ENCODE assay signal across 27 cellular contexts in the genomic region with DNA sequence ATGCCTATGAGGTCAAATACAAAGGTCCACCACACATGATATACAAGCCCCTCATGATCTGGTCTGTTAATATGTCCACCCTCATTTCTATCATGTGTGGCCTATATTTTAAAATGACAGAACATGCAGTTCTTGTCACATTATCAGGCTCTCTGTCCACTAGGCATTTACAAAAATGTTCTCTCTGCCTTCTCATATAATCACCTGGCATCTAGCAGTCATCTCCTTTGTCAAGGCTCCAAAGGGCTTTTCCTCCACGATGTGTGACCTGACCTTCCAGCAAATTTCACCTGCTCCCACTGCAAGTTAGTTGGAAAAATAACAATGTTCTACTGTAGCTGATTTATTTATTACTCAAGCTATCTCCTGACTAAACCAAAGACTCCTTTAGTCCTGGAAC.
"Had no signal": no experiment of that assay in that cellular context is flagged by ENCODE, and none has a peak within 500 bp of the region (broad histone marks: within the 10 kb centered on the region; RNA-seq: fewer than 3 reads in every experiment).

No MANE protein-coding gene starts in this region.

- H3K9me3 ChIP-seq: mucosa of descending colon, thyroid gland had no signal

- H3K4me3 ChIP-seq: dorsolateral prefrontal cortex, heart right ventricle, mucosa of descending colon, smooth muscle cell, thyroid gland had no signal

- H3K27me3 Mint-ChIP-seq: activated CD4-positive, alpha-beta T cell treated with anti-CD3 and anti-CD28 coated beads, Interleukin-2, amount 10 ng/mL, durations not matched to agents 7 days and 5 days had no signal

- H3K27ac Mint-ChIP-seq: activated CD4-positive, alpha-beta T cell treated with anti-CD3 and anti-CD28 coated beads, Interleukin-2, amount 10 ng/mL, durations not matched to agents 7 days and 5 days; activated CD8-positive, alpha-beta T cell treated with anti-CD3 and anti-CD28 coated beads, Interleukin-2, amount 10 ng/mL, durations not matched to agents 7 days and 5 days; activated naive CD4-positive, alpha-beta T cell treated with anti-CD3 and anti-CD28 coated beads, Interleukin-2, amount 50 U/mL, for 72 hours; effector memory CD8-positive, alpha-beta T cell; memory B cell; naive B cell; stimulated activated naive B cell treated with anti-CD40 and anti-IgM and Interleukin-4, amounts not matched to agents 10 μg/mL and 1 μg/mL and 100 μg/mL, for 72 hours; T-cell; T-helper 2 cell treated with Interferon-gamma antibody and Interleukin-4, amounts not matched to agents 5 μg/mL and 100 μg/mL, for 36 hours had no signal

- ATAC-seq: activated CD8-positive, alpha-beta T cell treated with anti-CD3 and anti-CD28 coated beads, Interleukin-2, amount 10 ng/mL, durations not matched to agents 7 days and 5 days; activated naive CD4-positive, alpha-beta T cell treated with anti-CD3 and anti-CD28 coated beads, Interleukin-2, amount 50 U/mL, for 72 hours; effector memory CD8-positive, alpha-beta T cell; esophagus mucosa; mucosa of descending colon; stimulated activated naive B cell treated with anti-CD40 and anti-IgM and Interleukin-4, amounts not matched to agents 10 μg/mL and 1 μg/mL and 100 μg/mL, for 72 hours; T-cell had no signal

- H3K4me3 Mint-ChIP-seq: activated CD4-positive, alpha-beta T cell treated with anti-CD3 and anti-CD28 coated beads, Interleukin-2, amount 10 ng/mL, durations not matched to agents 7 days and 5 days; activated CD8-positive, alpha-beta T cell treated with anti-CD3 and anti-CD28 coated beads, Interleukin-2, amount 10 ng/mL, durations not matched to agents 7 days and 5 days; effector memory CD8-positive, alpha-beta T cell; memory B cell; naive B cell; stimulated activated naive B cell treated with anti-CD40 and anti-IgM and Interleukin-4, amounts not matched to agents 10 μg/mL and 1 μg/mL and 100 μg/mL, for 72 hours; T-cell; T-helper 2 cell treated with Interferon-gamma antibody and Interleukin-4, amounts not matched to agents 5 μg/mL and 100 μg/mL, for 36 hours had no signal

- H3K9me3 Mint-ChIP-seq: activated CD4-positive, alpha-beta T cell treated with anti-CD3 and anti-CD28 coated beads, Interleukin-2, amount 10 ng/mL, durations not matched to agents 7 days and 5 days; effector memory CD8-positive, alpha-beta T cell; T-cell; T-helper 2 cell treated with Interferon-gamma antibody and Interleukin-4, amounts not matched to agents 5 μg/mL and 100 μg/mL, for 36 hours had no signal

- H3K27ac ChIP-seq: dorsolateral prefrontal cortex, VCaP had no signal

- H3K36me3 Mint-ChIP-seq: activated naive CD4-positive, alpha-beta T cell treated with anti-CD3 and anti-CD28 coated beads, Interleukin-2, amount 50 U/mL, for 72 hours; memory B cell; naive B cell; stimulated activated naive B cell treated with anti-CD40 and anti-IgM and Interleukin-4, amounts not matched to agents 10 μg/mL and 1 μg/mL and 100 μg/mL, for 72 hours; T-cell had no signal

- H3K4me1 Mint-ChIP-seq: activated CD4-positive, alpha-beta T cell treated with anti-CD3 and anti-CD28 coated beads, Interleukin-2, amount 10 ng/mL, durations not matched to agents 7 days and 5 days; memory B cell; naive B cell; stimulated activated naive B cell treated with anti-CD40 and anti-IgM and Interleukin-4, amounts not matched to agents 10 μg/mL and 1 μg/mL and 100 μg/mL, for 72 hours; T-cell had no signal

- DNase-seq: activated CD4-positive, alpha-beta T cell treated with anti-CD3 and anti-CD28 coated beads, Interleukin-2, amount 10 ng/mL, durations not matched to agents 7 days and 5 days; activated CD4-positive, CD25-positive, alpha-beta regulatory T cell treated with anti-CD3 and anti-CD28 coated beads, Interleukin-2, amount 50 U/mL, for 72 hours; activated CD8-positive, alpha-beta T cell treated with anti-CD3 and anti-CD28 coated beads, Interleukin-2, amount 10 ng/mL, durations not matched to agents 7 days and 5 days; activated gamma-delta T cell treated with Interleukin-2 at 50 U/mL for 16 hours; activated T-cell treated with anti-CD3 and anti-CD28 coated beads, Interleukin-2, amount 50 U/mL, for 1 hour; aorta; central memory CD4-positive, alpha-beta T cell; dorsolateral prefrontal cortex; effector memory CD8-positive, alpha-beta T cell; heart right ventricle; islet precursor cell; left cardiac atrium; mucosa of descending colon; naive B cell; occipital lobe; posterior cingulate gyrus; stimulated activated CD4-positive, alpha-beta T cell treated with anti-CD3 and anti-CD28 coated beads, Interleukin-15, amount 100 ng/mL, for 24 hours; stimulated activated CD8-positive, alpha-beta memory T cell treated with anti-CD3 and anti-CD28 coated beads, Interleukin-4, amount 100 ng/mL, for 48 hours; stimulated activated naive B cell treated with anti-CD40 and anti-IgM and Interleukin-4, amounts not matched to agents 10 μg/mL and 1 μg/mL and 100 μg/mL, for 72 hours; T-cell; thyroid gland had no signal

- H3K27me3 ChIP-seq: dorsolateral prefrontal cortex, heart right ventricle, thyroid gland had no signal

- H3K36me3 ChIP-seq: thyroid gland had no signal
